Comparison of ENCODE assay signal across 34 cellular contexts in genomic region chr19:32881766-32882165, GRCh38. TPM values are rescaled to one million over a fixed set of nuclear protein-coding genes. Genes with fewer than 3 reads are reported as not detected.
A peak's percentile ranks its signal among the peaks of the same experiment; 100 is the strongest.
DNase-seq lines count a peak whose midpoint lies in the region; ATAC-seq, FAIRE-seq and TF ChIP-seq lines count a peak whose summit lies in the region.
"Had no signal": no experiment of that assay in that cellular context is flagged by ENCODE, and none has a peak within 500 bp of the region (broad histone marks: within the 10 kb centered on the region; RNA-seq: fewer than 3 reads in every experiment).

No MANE protein-coding gene starts in this region.

- ATAC-seq in heart right ventricle (no peak), GM21526 (IDR thresholded peaks at IDR 0.05; ENCODE audit: low FRiP score, unreplicated experiment) (no peak)
- ATAC-seq in effector memory CD8-positive, alpha-beta T cell (replicated peaks): no peak
- ATAC-seq in activated T-cell treated with anti-CD3 and anti-CD28 coated beads, Interleukin-2, amount 50 U/mL, for 72 hours (replicated peaks in 1 of 2): no peak
- ATAC-seq: Panc1 had no signal

- H3K9me3 ChIP-seq in right atrium auricular region (no peaks in the 10 kb centered on the region), heart right ventricle (no peaks in the 10 kb centered on the region), H1 (ENCODE audit: insufficient read depth in 2 of 2, low read depth in 1 of 2, low read length in 1 of 2) (no peaks in the 10 kb centered on the region), neuronal stem cell (replicated peaks in 1 of 2; ENCODE audit: control insufficient read depth in 2 of 2, insufficient read depth in 1 of 2, low read depth in 1 of 2, low read length in 2 of 2) (peaks cover 0 to 2% of the 10 kb centered on the region in 2 donors)
- H3K9me3 ChIP-seq: BLaER1 treated with 17β-estradiol and CSF1 and Interleukin-3, amounts not matched to agents 10 nM and 100 nM; MG63 had no signal

- H4K20me1 ChIP-seq in H1 (replicated peaks in 1 of 2; ENCODE audit: control insufficient read depth in 1 of 2, insufficient read depth in 2 of 2, low read length in 2 of 2): peaks cover 0 to 1% of the 10 kb centered on the region in 2 experiments
- H4K20me1 ChIP-seq: BLaER1 treated with 17β-estradiol and CSF1 and Interleukin-3, amounts not matched to agents 10 nM and 100 nM had no signal

- no peak overlapping the region for H2BK20ac ChIP-seq in H1 (ENCODE audit: low read length)

- TF ChIP-seq EP300 in H1 (IDR thresholded peaks at IDR 0.05; ENCODE audit: borderline replicate concordance in 1 of 2, low read depth in 2 of 2, low read length in 2 of 2): no peak

- no peaks in the 10 kb centered on the region for H3K23me2 ChIP-seq in H1 (ENCODE audit: low read depth, low read length)

- H3K27ac ChIP-seq in right atrium auricular region (no peak overlapping the region), heart right ventricle (no peak overlapping the region), H1 (ENCODE audit: low read depth, low read length) (no peak overlapping the region), neuronal stem cell (replicated peaks; ENCODE audit: low read length) (no peak overlapping the region)
- H3K27ac ChIP-seq: BLaER1 treated with 17β-estradiol and CSF1 and Interleukin-3, amounts not matched to agents 10 nM and 100 nM; GM23248; RWPE1 had no signal

- H3K36me3 Mint-ChIP-seq in effector memory CD8-positive, alpha-beta T cell (ENCODE audit: insufficient read depth): peaks cover 4% of the 10 kb centered on the region
- H3K36me3 Mint-ChIP-seq in activated T-cell treated with anti-CD3 and anti-CD28 coated beads, Interleukin-2, amount 50 U/mL, for 72 hours (ENCODE audit: insufficient read depth in 2 of 2): no peaks in the 10 kb centered on the region

- H2AK5ac ChIP-seq in H1 (ENCODE audit: low read depth, low read length) (no peak overlapping the region), neuronal stem cell (ENCODE audit: low read depth, low read length) (no peak overlapping the region)

- FAIRE-seq in H1 (lab: Jason Lieb, UNC): no peak
- FAIRE-seq: A204.1, GM12891, GM19239 had no signal

- H3K79me1 ChIP-seq in H1 (ENCODE audit: low read depth, low read length): no peaks in the 10 kb centered on the region
- no peaks in the 10 kb centered on the region for H3K79me1 ChIP-seq in neuronal stem cell (ENCODE audit: low read depth, low read length)

- no peak for TF ChIP-seq CTCF in right atrium auricular region (IDR thresholded peaks at IDR 0.05)
- no peak for TF ChIP-seq CTCF in heart right ventricle (IDR thresholded peaks at IDR 0.05)
- TF ChIP-seq CTCF in H1 (IDR thresholded peaks at IDR 0.05; ENCODE audit: control extremely low read depth in 1 of 3, insufficient read depth in 1 of 3, low read depth in 1 of 3, low read length in 3 of 3): peak in 2 of 3 experiments; percentile 23 to 32; a peak in 2 of 4 replicates

- H3K56ac ChIP-seq in H1 (replicated peaks; ENCODE audit: insufficient read length, low read depth, low read length): no peak overlapping the region

- H3K4me2 ChIP-seq in H1 (ENCODE audit: insufficient read depth in 1 of 2, low read depth in 2 of 2, low read length in 2 of 2) (no peak overlapping the region), neuronal stem cell (ENCODE audit: insufficient read depth, low read length, poor library complexity, severe bottlenecking) (no peak overlapping the region)
- H3K4me2 ChIP-seq: BLaER1 treated with 17β-estradiol and CSF1 and Interleukin-3, amounts not matched to agents 10 nM and 100 nM had no signal

- no peak overlapping the region for H3K4ac ChIP-seq in H1 (replicated peaks; ENCODE audit: insufficient read length, low read depth, low read length)
- H3K4ac ChIP-seq in neuronal stem cell (ENCODE audit: low read length): no peak overlapping the region

- H2AFZ ChIP-seq in H1 (ENCODE audit: low read length) (no peak overlapping the region), neuronal stem cell (ENCODE audit: low read length) (no peak overlapping the region)
- H2AFZ ChIP-seq: GM23248 had no signal

- H3K23ac ChIP-seq in H1 (ENCODE audit: insufficient read length) (no peak overlapping the region), neuronal stem cell (ENCODE audit: low read depth, low read length, poor library complexity) (peak overlapping the region; percentile 87)

- H3K4me1 ChIP-seq in right atrium auricular region (no peaks in the 10 kb centered on the region), heart right ventricle (no peaks in the 10 kb centered on the region), H1 (replicated peaks in 1 of 4; ENCODE audit: control insufficient read depth in 3 of 4, insufficient read depth in 4 of 4, low read length in 3 of 4) (no peaks in the 10 kb centered on the region), neuronal stem cell (ENCODE audit: control insufficient read depth in 2 of 2, insufficient read depth in 1 of 2, low read depth in 1 of 2, low read length in 2 of 2) (no peaks in the 10 kb centered on the region)
- H3K4me1 ChIP-seq: BLaER1 treated with 17β-estradiol and CSF1 and Interleukin-3, amounts not matched to agents 10 nM and 100 nM had no signal

- peak; percentile 48 for DNase-seq in right atrium auricular region (ENCODE audit: low spot score)
- no peak for DNase-seq in heart right ventricle
- DNase-seq in H1 (ENCODE audit: low read depth in 1 of 2, low spot score in 2 of 2): peak in 1 of 2 experiments; percentile 45
- no peak for DNase-seq in neuronal stem cell (ENCODE audit: low spot score)
- no peak for DNase-seq in DMS 273 treated with DMSO at 0.1 percent for 48 hours (lab: John Stamatoyannopoulos, UW)
- DNase-seq in effector memory CD8-positive, alpha-beta T cell: no peak
- DNase-seq in activated T-cell treated with anti-CD3 and anti-CD28 coated beads, Interleukin-2, amount 50 U/mL, for 72 hours: no peak
- DNase-seq: AML-193; CD4-positive, alpha-beta T cell; COR-L47; DMS79; EL; GDM1; GM23248; HCEC 1CT; IMR-90; KG1; MG63; NCI-H1105 treated with DMSO at 0.1 percent for 48 hours; NCI-H187; NCI-H2081 treated with DMSO at 0.1 percent for 48 hours; NCI-H2171; NCI-H226; NCI-H510A; NCI-H69; SHP77 had no signal

- H2BK120ac ChIP-seq in H1 (replicated peaks; ENCODE audit: low read depth, low read length) (no peak overlapping the region), neuronal stem cell (ENCODE audit: low read depth, low read length) (no peak overlapping the region)

- no peak overlapping the region for H3K9ac ChIP-seq in H1 (replicated peaks in 1 of 4; ENCODE audit: extremely low read depth in 1 of 4, low read depth in 3 of 4, low read length in 3 of 4)
- peak overlapping the region; percentile 39 for H3K9ac ChIP-seq in neuronal stem cell (ENCODE audit: low read depth, low read length, poor library complexity)
- H3K9ac ChIP-seq: BLaER1 treated with 17β-estradiol and CSF1 and Interleukin-3, amounts not matched to agents 10 nM and 100 nM; GM23248 had no signal

- H3K4me3 Mint-ChIP-seq in effector memory CD8-positive, alpha-beta T cell: no peak overlapping the region
- no peak overlapping the region for H3K4me3 Mint-ChIP-seq in activated T-cell treated with anti-CD3 and anti-CD28 coated beads, Interleukin-2, amount 50 U/mL, for 72 hours
- H3K4me3 Mint-ChIP-seq: CD4-positive, alpha-beta T cell had no signal

- H3K79me2 ChIP-seq in H1 (ENCODE audit: control insufficient read depth in 1 of 2, insufficient read depth in 2 of 2, low read length in 2 of 2): no peaks in the 10 kb centered on the region

- H2BK5ac ChIP-seq in H1 (ENCODE audit: low read depth, low read length): no peak overlapping the region
- no peak overlapping the region for H2BK5ac ChIP-seq in neuronal stem cell (ENCODE audit: low read length)

- peak; percentile 36 to 41; a peak in 2 of 4 replicates for TF ChIP-seq RAD21 in H1 (IDR thresholded peaks at IDR 0.05 in 1 of 2, conservative IDR thresholded peaks at IDR 0.05 in 1 of 2; ENCODE audit: low read depth in 2 of 2, low read length in 2 of 2)

- H3K9me3 Mint-ChIP-seq in effector memory CD8-positive, alpha-beta T cell: no peaks in the 10 kb centered on the region
- no peaks in the 10 kb centered on the region for H3K9me3 Mint-ChIP-seq in activated T-cell treated with anti-CD3 and anti-CD28 coated beads, Interleukin-2, amount 50 U/mL, for 72 hours
- H3K9me3 Mint-ChIP-seq: CD4-positive, alpha-beta T cell had no signal

- 95% methylated on average over 12 of the region's 12 CpGs for WGBS in heart right ventricle, 2 donors
- 87% methylated on average over 12 of the region's 12 CpGs; no CpG with 5 or more reads in 1 of the 2 experiments for WGBS in H1 (ENCODE audit: extremely low coverage in 1 of 2, insufficient coverage in 1 of 2, insufficient read length in 1 of 2, insufficient replicate concordance in 2 of 2, low coverage in 1 of 2, low lambda C conversion rate in 2 of 2, missing lambda C conversion rate in 1 of 2), 2 experiments
- WGBS in neuronal stem cell (ENCODE audit: extremely low coverage in 2 of 2, insufficient read length in 2 of 2, insufficient replicate concordance in 1 of 2), 2 donors: no CpG with 5 or more reads among the region's 12 CpGs

- no peak overlapping the region for H2BK15ac ChIP-seq in H1 (ENCODE audit: low read length)
- H2BK15ac ChIP-seq in neuronal stem cell (ENCODE audit: low read length): no peak overlapping the region

- H3K18ac ChIP-seq in H1 (ENCODE audit: extremely low read depth, low read length) (no peak overlapping the region), neuronal stem cell (ENCODE audit: low read length) (no peak overlapping the region)

- no peak overlapping the region for H4K91ac ChIP-seq in H1 (replicated peaks; ENCODE audit: insufficient read length, low read length)
- H4K91ac ChIP-seq in neuronal stem cell (ENCODE audit: low read depth, low read length, poor library complexity): no peak overlapping the region

- H3K4me3 ChIP-seq in right atrium auricular region (no peak overlapping the region), heart right ventricle (no peak overlapping the region), H1 (ENCODE audit: extremely low read depth in 1 of 4, insufficient read depth in 2 of 4, low read depth in 3 of 4, low read length in 4 of 4) (no peak overlapping the region), neuronal stem cell (ENCODE audit: low read length in 2 of 2) (no peak overlapping the region)
- H3K4me3 ChIP-seq: BLaER1 treated with 17β-estradiol and CSF1 and Interleukin-3, amounts not matched to agents 10 nM and 100 nM; GM23248; MG63 had no signal

- POLR2A ChIA-PET in H1 (lab: Charles Lee; ENCODE audit: partially characterized antibody): interaction anchor here (0.7 kb wide), 1 partner anchor 187 kb away, joined by 3 read pairs; no protein-coding TSS in a partner anchor

- no peak overlapping the region for H3K27ac Mint-ChIP-seq in effector memory CD8-positive, alpha-beta T cell
- no peak overlapping the region for H3K27ac Mint-ChIP-seq in activated T-cell treated with anti-CD3 and anti-CD28 coated beads, Interleukin-2, amount 50 U/mL, for 72 hours
- H3K27ac Mint-ChIP-seq: CD4-positive, alpha-beta T cell had no signal

- H3K14ac ChIP-seq in H1 (ENCODE audit: insufficient read length) (no peak overlapping the region), neuronal stem cell (ENCODE audit: low read length) (no peak overlapping the region)

- no peaks in the 10 kb centered on the region for H3K27me3 Mint-ChIP-seq in effector memory CD8-positive, alpha-beta T cell
- no peaks in the 10 kb centered on the region for H3K27me3 Mint-ChIP-seq in activated T-cell treated with anti-CD3 and anti-CD28 coated beads, Interleukin-2, amount 50 U/mL, for 72 hours (ENCODE audit: low read depth)
- H3K27me3 Mint-ChIP-seq: CD4-positive, alpha-beta T cell had no signal

- CTCF ChIA-PET in H1 (lab: Charles Lee; ENCODE audit: partially characterized antibody): interaction anchor here (1.2 kb wide), 1 partner anchor 141 kb away, joined by 5 read pairs; no protein-coding TSS in a partner anchor

- no peaks in the 10 kb centered on the region for H3K27me3 ChIP-seq in right atrium auricular region
- no peaks in the 10 kb centered on the region for H3K27me3 ChIP-seq in heart right ventricle
- no peaks in the 10 kb centered on the region for H3K27me3 ChIP-seq in H1 (replicated peaks in 1 of 4; ENCODE audit: control insufficient read depth in 3 of 4, extremely low read depth in 1 of 4, insufficient read depth in 3 of 4, low read length in 3 of 4)
- H3K27me3 ChIP-seq in neuronal stem cell (ENCODE audit: control insufficient read depth in 3 of 3, insufficient read depth in 3 of 3, low read depth in 1 of 3, low read length in 3 of 3): no peaks in the 10 kb centered on the region
- H3K27me3 ChIP-seq: BLaER1 treated with 17β-estradiol and CSF1 and Interleukin-3, amounts not matched to agents 10 nM and 100 nM; MG63 had no signal

- intact Hi-C loops in heart right ventricle (cut with DNase I): no loop called here

- no peak overlapping the region for H2BK12ac ChIP-seq in H1 (ENCODE audit: low read depth, low read length)
- H2BK12ac ChIP-seq in neuronal stem cell (ENCODE audit: low read length): no peak overlapping the region

- no peaks in the 10 kb centered on the region for H3K4me1 Mint-ChIP-seq in effector memory CD8-positive, alpha-beta T cell (ENCODE audit: low read depth in 2 of 2)
- H3K4me1 Mint-ChIP-seq in activated T-cell treated with anti-CD3 and anti-CD28 coated beads, Interleukin-2, amount 50 U/mL, for 72 hours (ENCODE audit: low read depth): no peaks in the 10 kb centered on the region

- H3K36me3 ChIP-seq in right atrium auricular region (no peaks in the 10 kb centered on the region), heart right ventricle (peaks cover 0 to 74% (median 0%) of the 10 kb centered on the region in 9 donors), H1 (ENCODE audit: control insufficient read depth in 2 of 4, insufficient read depth in 4 of 4, low read length in 3 of 4) (no peaks in the 10 kb centered on the region), neuronal stem cell (replicated peaks in 1 of 2; ENCODE audit: control insufficient read depth in 2 of 2, insufficient read depth in 2 of 2, low read length in 2 of 2) (peaks cover 12 to 34% of the 10 kb centered on the region in 2 donors)
- H3K36me3 ChIP-seq: MG63 had no signal

- H4K5ac ChIP-seq in H1 (ENCODE audit: insufficient read length, low read depth, low read length): no peak overlapping the region

- no peak overlapping the region for H4K8ac ChIP-seq in H1 (ENCODE audit: extremely low read depth, insufficient read depth, low read length)
- H4K8ac ChIP-seq in neuronal stem cell (ENCODE audit: low read depth, low read length): no peak overlapping the region

- no peak for TF ChIP-seq POLR2A in H1 (IDR thresholded peaks at IDR 0.05; ENCODE audit: control extremely low read depth in 1 of 2, low read depth in 2 of 2, low read length in 2 of 2)

RNA-seq across cellular contexts. Expression of gene SLC7A9, which starts 12.2 kb away (rescaled TPM):
- total RNA-seq in right atrium auricular region (not detected), heart right ventricle (under 1 TPM in 1 of 10 donors, not detected in 9; 0.24 TPM)
- polyA plus RNA-seq in heart right ventricle (under 1 TPM in 1 of 2 donors, not detected in 1; 0.12 TPM), H1 (2011; rRNA removed) (0.08 and 0.15 TPM in 2 replicates)
- total RNA-seq in H1 (2021; fragmentation: NEBNext Ultra II Directional; extraction: Animal tissue kit (Norgen Biotek cat#: 25700)): not detected in 2 replicates
- polyA plus RNA-seq in H1 (2011; cell fraction: cytosol; rRNA removed): 0.06 TPM
- 0.47 TPM for polyA plus RNA-seq in H1 (2011; cell fraction: nucleus; rRNA removed)
- polyA plus RNA-seq in H1 (2012, experiment 1 of 2): 0.09 TPM in 1 of 4 replicates, not detected in the others
- polyA plus RNA-seq in H1 (2012, experiment 2 of 2): not detected
- polyA plus RNA-seq in H1 (2013, experiment 1 of 2): 0.04 TPM
- polyA plus RNA-seq in H1 (2013, experiment 2 of 2): 0.06 TPM
- not detected in 2 replicates for polyA minus RNA-seq in H1 (2011; rRNA and poly(A)+ RNA removed)
- polyA minus RNA-seq in H1 (2011; cell fraction: cytosol; rRNA and poly(A)+ RNA removed): not detected
- polyA minus RNA-seq in H1 (2011; cell fraction: nucleus; rRNA and poly(A)+ RNA removed): not detected
- polyA plus RNA-seq in neuronal stem cell (2013, experiment 1 of 2): 0.20 TPM
- polyA plus RNA-seq in neuronal stem cell (2013, experiment 2 of 2): 0.24 TPM
- total RNA-seq in activated T-cell treated with anti-CD3 and anti-CD28 coated beads, Interleukin-2, amount 50 U/mL, for 72 hours: under 1 TPM in 1 of 2 donors, not detected in 1; 0.28 TPM
- total RNA-seq: GM23248, IMR-90, OCI-LY7 had no signal
- polyA plus RNA-seq: GM23248, IMR-90 had no signal

Comparison
In these comparisons a context has a peak if more than half of its experiments do, and no peak if none do; other contexts are left out.
1. CTCF ChIP-seq: peak in H1 (2 of 3); none in right atrium auricular region (0 of 2) and heart right ventricle (0 of 9).